ENCODE assay signal across 1 cellular context in genomic region chr5:150499437-150499956, GRCh38.
TF ChIP-seq lines count a peak whose summit lies in the region.

No MANE protein-coding gene starts in this region.

TF ChIP-seq in K562, 482 proteins besides CTCF, POLR2A, EP300 and RAD21 (continued from another document and continues in another):
- TF ChIP-seq STAT6 (CRISPR knock-in tag; IDR thresholded peaks at IDR 0.05) (no peak), SP2 (IDR thresholded peaks at IDR 0.05; ENCODE audit: extremely low read depth, low read depth, low read length, poor library complexity, severe bottlenecking) (no peak), NEUROD1 (IDR thresholded peaks at IDR 0.05; ENCODE audit: borderline replicate concordance, low read depth, low read length, partially characterized antibody) (peak; percentile 69), SMAD4 (CRISPR knock-in tag; conservative IDR thresholded peaks at IDR 0.05) (peak; percentile 87), NFIX (CRISPR knock-in tag; IDR thresholded peaks at IDR 0.05; ENCODE audit: low read depth) (no peak), ZMIZ1 (IDR thresholded peaks at IDR 0.05; ENCODE audit: low read depth in 2 of 2, low read length in 2 of 2) (peak in 1 of 2 experiments; percentile 48; a peak in 1 of 4 replicates), MYC (IDR thresholded peaks at IDR 0.05; ENCODE audit: low read depth, low read length) (peak; percentile 68; the same call in 1 of the 2 replicates), MYC (CRISPR knock-in tag; IDR thresholded peaks at IDR 0.05; ENCODE audit: borderline replicate concordance, low read depth) (no peak), TBL1XR1 (IDR thresholded peaks at IDR 0.05; ENCODE audit: low read length in 2 of 2) (peak; percentile 57 to 84), L3MBTL2 (IDR thresholded peaks at IDR 0.05) (peak; percentile 88), ZNF639 (CRISPR knock-in tag; conservative IDR thresholded peaks at IDR 0.05 in 1 of 2, IDR thresholded peaks at IDR 0.05 in 1 of 2) (peak in 1 of 2 experiments; percentile 81; a peak in 2 of 4 replicates), JUND (IDR thresholded peaks at IDR 0.05; ENCODE audit: borderline replicate concordance, low read depth, low read length) (peak; percentile 61; the same call in 1 of the 2 replicates), JUND (tag; IDR thresholded peaks at IDR 0.05; ENCODE audit: borderline replicate concordance, low read depth, low read length) (peak; percentile 45; the same call in 1 of the 3 replicates), YBX1 (IDR thresholded peaks at IDR 0.05) (no peak), CREB3 (tag; conservative IDR thresholded peaks at IDR 0.05; ENCODE audit: low read depth) (peak; percentile 30; the same call in 1 of the 2 replicates), FOXP1 (CRISPR knock-in tag; IDR thresholded peaks at IDR 0.05) (no peak), HDGF (IDR thresholded peaks at IDR 0.05) (peak; percentile 49; the same call in 1 of the 2 replicates), ZNF766 (CRISPR knock-in tag; conservative IDR thresholded peaks at IDR 0.05) (peak; percentile 68; the same call in 1 of the 2 replicates), ZBTB12 (CRISPR knock-in tag; IDR thresholded peaks at IDR 0.05) (peak; percentile 40; the same call in 1 of the 2 replicates), KLF1 (tag; IDR thresholded peaks at IDR 0.05) (peak; percentile 78; the same call in 1 of the 2 replicates), ID3 (CRISPR knock-in tag; IDR thresholded peaks at IDR 0.05) (no peak), ID3 (tag; IDR thresholded peaks at IDR 0.05) (peak; percentile 72; the same call in 1 of the 2 replicates), BHLHE40 (IDR thresholded peaks at IDR 0.05; ENCODE audit: low read length) (0 out of 2 replicates have a peak, but pooled peaks have one; percentile 40), ZNF584 (CRISPR knock-in tag; IDR thresholded peaks at IDR 0.05; ENCODE audit: low read depth) (peak; percentile 49; the same call in 1 of the 2 replicates), ARID1B (IDR thresholded peaks at IDR 0.05) (peak; percentile 92), CHD7 (IDR thresholded peaks at IDR 0.05; ENCODE audit: low read depth, low read length) (no peak), E2F6 (IDR thresholded peaks at IDR 0.05; ENCODE audit: borderline replicate concordance in 1 of 2, extremely low read depth in 1 of 2, insufficient read depth in 1 of 2, insufficient read length in 1 of 2, low read depth in 1 of 2, low read length in 1 of 2, poor library complexity in 1 of 2, severe bottlenecking in 1 of 2) (peak; percentile 34 to 77)
